ENCODE assay signal across 8 cellular contexts in genomic region chr15:41773332-41773728, GRCh38. TPM values are rescaled to one million over a fixed set of nuclear protein-coding genes. Genes with fewer than 3 reads are reported as not detected.
DNase-seq lines count a peak whose midpoint lies in the region; ATAC-seq and TF ChIP-seq lines count a peak whose summit lies in the region.

No MANE protein-coding gene starts in this region.

- no peaks in the 10 kb centered on the region for H3K9me3 ChIP-seq in stomach

- peaks cover 39 to 52% (median 51%) of the 10 kb centered on the region in 4 donors for H3K4me1 ChIP-seq in stomach

- peaks cover 0 to 13% (median 7%) of the 10 kb centered on the region in 4 donors for H3K36me3 ChIP-seq in stomach

- ATAC-seq in HG02571 (IDR thresholded peaks at IDR 0.05; ENCODE audit: unreplicated experiment): no peak

- WGBS in stomach, 5 donors: 18 to 28% (median 24%) methylated on average over 5 of the region's 5 CpGs

- no peak for TF ChIP-seq CTCF in WI38 (IDR thresholded peaks at IDR 0.05; ENCODE audit: low read depth, low read length)
- no peak for TF ChIP-seq CTCF in stomach (IDR thresholded peaks at IDR 0.05)
- no peak for TF ChIP-seq CTCF in GM10248 (IDR thresholded peaks at IDR 0.05; ENCODE audit: control extremely low read depth, extremely low read depth, low read depth, missing control alignments)

- TF ChIP-seq EP300 in stomach (IDR thresholded peaks at IDR 0.05): no peak

- peak overlapping the region; percentile 31 to 91 (median 88) for H3K27ac ChIP-seq in stomach

- H3K4me3 ChIP-seq in WI38 (ENCODE audit: low read depth, low read length): peak overlapping the region; percentile 75
- peak overlapping the region; percentile 43 for H3K4me3 ChIP-seq in iPS-11a (ENCODE audit: low read depth, low read length)
- H3K4me3 ChIP-seq in stomach: peak overlapping the region; percentile 77 to 90 (median 84)

- TF ChIP-seq POLR2A in stomach (IDR thresholded peaks at IDR 0.05): no peak

- DNase-seq in NCI-H2171 treated with DMSO at 0.1 percent for 48 hours (lab: John Stamatoyannopoulos, UW): peak; percentile 51
- no peak for DNase-seq in NCI-H2171 (lab: John Stamatoyannopoulos, UW)
- no peak for DNase-seq in stomach
- no peak for DNase-seq in globus pallidus (ENCODE audit: low spot score)
- no peak for DNase-seq in GM10248 (ENCODE audit: extremely low spot score)

- H3K27me3 ChIP-seq in stomach: no peaks in the 10 kb centered on the region

- POLR2A ChIA-PET in GM10248 (lab: Yijun Ruan, JAX): interaction anchor here (0.5 to 1.4 kb wide), 4 partner anchors 9 to 199 kb away, joined by 3 to 6 read pairs (median 3); partner anchors contain the start of gene EHD4

- intact Hi-C loops in stomach (cut with DNase I; ENCODE audit: low total_unique reads): loop anchor here (5.0 kb wide), 1 partner anchor 39 kb away; no protein-coding TSS in a partner anchor

- CTCF ChIA-PET in GM10248 (lab: Yijun Ruan, JAX): interaction anchor here (0.8 to 20.0 kb wide), 53 partner anchors 9 to 411 kb away, joined by 3 to 316 read pairs (median 5); partner anchors contain the start of genes EHD4 and MGA

RNA-seq across cellular contexts. Expression of gene MAPKBP1, which starts 1.0 kb away (rescaled TPM):
- total RNA-seq in stomach: 10 to 100 TPM in 4 of 5 donors, 1 to 10 TPM in 1; 8.8 to 41.5 (median 22.6) TPM
- 10 to 100 TPM in 2 of 3 donors, 1 to 10 TPM in 1; 9.0 to 20.5 (median 13.1) TPM for polyA plus RNA-seq in stomach

RNA-seq across cellular contexts. Expression of gene JMJD7, which starts 54.6 kb away (rescaled TPM):
- 1 to 10 TPM in 1 of 5 donors, under 1 TPM in 2, not detected in 2; 0.55 to 3.1 (median 0.58) TPM for total RNA-seq in stomach
- polyA plus RNA-seq in stomach: 10 to 100 TPM; 16.8 to 24.2 (median 22.5) TPM
